1 cellular context compared by ENCODE assay signal in genomic region chr9:111542497-111543254, GRCh38.
A peak's percentile ranks its signal among the peaks of the same experiment; 100 is the strongest.
TF ChIP-seq lines count a peak whose summit lies in the region.

No MANE protein-coding gene starts in this region.

TF ChIP-seq in H1, 55 proteins besides CTCF, POLR2A, EP300 and RAD21:
- TF ChIP-seq KDM4A (IDR thresholded peaks at IDR 0.05; ENCODE audit: low read depth, low read length, severe bottlenecking) (no peak), RNF2 (IDR thresholded peaks at IDR 0.05; ENCODE audit: borderline replicate concordance, low read depth, low read length, missing control alignments, poor library complexity, severe bottlenecking) (no peak), ZNF274 (IDR thresholded peaks at IDR 0.05; ENCODE audit: borderline replicate concordance, extremely low read depth, low read length) (peak; percentile 99), POLR2AphosphoS5 (IDR thresholded peaks at IDR 0.05; ENCODE audit: low read depth, low read length) (peak; percentile 4; the same call in 1 of the 2 replicates), USF2 (IDR thresholded peaks at IDR 0.05; ENCODE audit: low read length) (no peak), SIN3A (conservative IDR thresholded peaks at IDR 0.05 in 1 of 2, IDR thresholded peaks at IDR 0.05 in 1 of 2; ENCODE audit: low read depth in 1 of 2, low read length in 2 of 2) (no peak), NRF1 (IDR thresholded peaks at IDR 0.05; ENCODE audit: low read depth, low read length) (no peak), HDAC2 (IDR thresholded peaks at IDR 0.05; ENCODE audit: borderline replicate concordance in 1 of 2, low read depth in 2 of 2, low read length in 2 of 2) (no peak), BRCA1 (IDR thresholded peaks at IDR 0.05; ENCODE audit: low read depth, low read length) (no peak)
